ENCODE assay signal across 11 cellular contexts in the genomic region with DNA sequence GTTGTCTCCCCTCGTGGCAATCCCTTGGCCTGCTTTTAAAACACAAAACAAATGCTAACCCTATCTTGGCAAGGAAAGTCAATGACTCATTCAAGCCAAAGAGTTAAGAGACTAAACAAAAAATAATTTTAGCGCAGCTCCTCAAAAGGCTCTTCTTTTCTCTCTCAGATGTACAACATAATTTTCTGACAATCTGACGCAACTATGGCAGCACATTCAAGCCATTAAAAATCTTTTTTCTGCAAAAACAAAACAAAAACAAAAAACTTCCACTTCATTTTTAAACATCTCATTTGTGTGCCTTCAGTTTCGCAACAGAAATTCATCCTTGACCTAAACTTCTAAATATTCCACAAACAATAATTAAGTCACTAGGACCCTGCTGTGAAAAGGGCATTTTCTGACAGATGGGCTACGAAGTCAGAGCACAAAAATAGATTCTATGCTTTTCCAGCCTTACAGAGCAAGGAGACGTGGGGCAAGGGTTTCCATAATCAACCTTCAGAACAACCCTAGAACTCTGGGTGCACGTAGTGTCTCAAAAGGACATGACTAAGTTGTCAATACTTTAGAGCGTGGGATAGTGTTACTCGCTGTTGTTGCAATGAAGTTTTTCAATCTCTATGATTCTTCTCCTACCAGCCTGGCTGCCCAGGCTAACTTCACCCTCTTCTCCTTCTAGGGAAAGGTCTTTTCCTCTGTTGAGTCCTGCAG.
DNase-seq lines count a peak whose midpoint lies in the region; ATAC-seq, FAIRE-seq and TF ChIP-seq lines count a peak whose summit lies in the region.
"Had no signal": no experiment of that assay in that cellular context is flagged by ENCODE, and none has a peak within 500 bp of the region (broad histone marks: within the 10 kb centered on the region; RNA-seq: fewer than 3 reads in every experiment).

No MANE protein-coding gene starts in this region.

- H3K4me3 Mint-ChIP-seq in activated T-helper 2 cell treated with anti-CD3 and anti-CD28 coated beads, Interferon-gamma antibody, Interleukin-2, Interleukin-4, amounts not matched to agents 10 μg/mL and 5 μg/mL and 100 μg/mL, durations not matched to agents 14 hours and 24 hours and 36 hours (ENCODE audit: low read depth): no peak overlapping the region
- no peak overlapping the region for H3K4me3 Mint-ChIP-seq in endothelial cell (ENCODE audit: unreplicated experiment)
- H3K4me3 Mint-ChIP-seq: activated CD4-positive, alpha-beta T cell treated with anti-CD3 and anti-CD28 coated beads, Interleukin-2, amount 10 ng/mL, durations not matched to agents 7 days and 5 days; immature natural killer cell had no signal

- H3K27ac ChIP-seq in HEK293 (ENCODE audit: extremely low read depth, low read depth, low read length) (no peak overlapping the region), foreskin keratinocyte (no peak overlapping the region), stomach (peak overlapping the region in 4 of 5 donors; percentile 32 to 52 (median 43))

- no peaks in the 10 kb centered on the region for H3K36me3 ChIP-seq in HEK293 (ENCODE audit: control insufficient read depth in 2 of 2, insufficient read depth in 1 of 2, low read length in 2 of 2)
- no peaks in the 10 kb centered on the region for H3K36me3 ChIP-seq in stomach
- H3K36me3 ChIP-seq: ovary had no signal

- H3K9me3 ChIP-seq in HEK293 (ENCODE audit: control insufficient read depth, insufficient read depth, low read depth, low read length): no peaks in the 10 kb centered on the region
- H3K9me3 ChIP-seq in stomach: no peaks in the 10 kb centered on the region
- H3K9me3 ChIP-seq: ovary had no signal

- H3K4me1 ChIP-seq in HEK293 (ENCODE audit: control insufficient read depth, insufficient read depth, low read length) (peaks cover 8% of the 10 kb centered on the region), foreskin keratinocyte (peaks cover 34% of the 10 kb centered on the region), stomach (peaks cover 17 to 65% (median 41%) of the 10 kb centered on the region in 4 donors)

- intact Hi-C loops in activated T-helper 2 cell treated with anti-CD3 and anti-CD28 coated beads, Interferon-gamma antibody, Interleukin-2, Interleukin-4, amounts not matched to agents 10 μg/mL and 5 μg/mL and 100 μg/mL, durations not matched to agents 14 hours and 24 hours and 36 hours (cut with micrococcal nuclease): loop anchor here (5.0 kb wide), 1 partner anchor 84 kb away; a partner anchor contains a TSS
- intact Hi-C loops in stomach (cut with DNase I; ENCODE audit: low total_unique reads): no loop called here

- no peak overlapping the region for H3K4me3 ChIP-seq in HEK293 (ENCODE audit: low read depth, low read length)
- H3K4me3 ChIP-seq in stomach: no peak overlapping the region
- H3K4me3 ChIP-seq: ovary had no signal

- no peak for TF ChIP-seq EP300 in stomach (IDR thresholded peaks at IDR 0.05)

- WGBS in stomach, 5 donors: 55 to 62% (median 60%) methylated on average over 9 of the region's 9 CpGs

- no peaks in the 10 kb centered on the region for H3K27me3 Mint-ChIP-seq in activated T-helper 2 cell treated with anti-CD3 and anti-CD28 coated beads, Interferon-gamma antibody, Interleukin-2, Interleukin-4, amounts not matched to agents 10 μg/mL and 5 μg/mL and 100 μg/mL, durations not matched to agents 14 hours and 24 hours and 36 hours (ENCODE audit: low read depth)
- peaks cover 3% of the 10 kb centered on the region for H3K27me3 Mint-ChIP-seq in endothelial cell (ENCODE audit: unreplicated experiment)
- H3K27me3 Mint-ChIP-seq: activated CD4-positive, alpha-beta T cell treated with anti-CD3 and anti-CD28 coated beads, Interleukin-2, amount 10 ng/mL, durations not matched to agents 7 days and 5 days had no signal

- no peaks in the 10 kb centered on the region for H3K9me3 Mint-ChIP-seq in activated T-helper 2 cell treated with anti-CD3 and anti-CD28 coated beads, Interferon-gamma antibody, Interleukin-2, Interleukin-4, amounts not matched to agents 10 μg/mL and 5 μg/mL and 100 μg/mL, durations not matched to agents 14 hours and 24 hours and 36 hours
- no peaks in the 10 kb centered on the region for H3K9me3 Mint-ChIP-seq in endothelial cell (ENCODE audit: unreplicated experiment)
- H3K9me3 Mint-ChIP-seq: activated CD4-positive, alpha-beta T cell treated with anti-CD3 and anti-CD28 coated beads, Interleukin-2, amount 10 ng/mL, durations not matched to agents 7 days and 5 days had no signal

- CTCF ChIA-PET in HEK293 (lab: Yijun Ruan, JAX): interaction anchor here (0.7 kb wide), 2 partner anchors 8 to 63 kb away, joined by 3 to 4 read pairs; no protein-coding TSS in a partner anchor

- POLR2A ChIA-PET in HEK293 (lab: Yijun Ruan, JAX): no interaction called here

- H3K36me3 Mint-ChIP-seq in activated T-helper 2 cell treated with anti-CD3 and anti-CD28 coated beads, Interferon-gamma antibody, Interleukin-2, Interleukin-4, amounts not matched to agents 10 μg/mL and 5 μg/mL and 100 μg/mL, durations not matched to agents 14 hours and 24 hours and 36 hours (ENCODE audit: low read depth): peaks cover 8% of the 10 kb centered on the region
- no peaks in the 10 kb centered on the region for H3K36me3 Mint-ChIP-seq in endothelial cell (ENCODE audit: low read depth, unreplicated experiment)
- H3K36me3 Mint-ChIP-seq: immature natural killer cell had no signal

- peaks cover 42% of the 10 kb centered on the region for H3K4me1 Mint-ChIP-seq in activated T-helper 2 cell treated with anti-CD3 and anti-CD28 coated beads, Interferon-gamma antibody, Interleukin-2, Interleukin-4, amounts not matched to agents 10 μg/mL and 5 μg/mL and 100 μg/mL, durations not matched to agents 14 hours and 24 hours and 36 hours (ENCODE audit: low read depth)
- peaks cover 5% of the 10 kb centered on the region for H3K4me1 Mint-ChIP-seq in endothelial cell (ENCODE audit: unreplicated experiment)
- H3K4me1 Mint-ChIP-seq: immature natural killer cell had no signal

- H3K27me3 ChIP-seq in foreskin keratinocyte: no peaks in the 10 kb centered on the region
- H3K27me3 ChIP-seq in stomach: no peaks in the 10 kb centered on the region
- H3K27me3 ChIP-seq: ovary had no signal

- no peak for TF ChIP-seq POLR2A in stomach (IDR thresholded peaks at IDR 0.05)

- ATAC-seq in foreskin keratinocyte (peak; percentile 10), GM21786 (IDR thresholded peaks at IDR 0.05; ENCODE audit: unreplicated experiment) (no peak)

- no peak for FAIRE-seq in HTR-8/SVneo (lab: Jason Lieb, UNC)

- DNase-seq in activated T-helper 2 cell treated with anti-CD3 and anti-CD28 coated beads, Interferon-gamma antibody, Interleukin-2, Interleukin-4, amounts not matched to agents 10 μg/mL and 5 μg/mL and 100 μg/mL, durations not matched to agents 14 hours and 24 hours and 36 hours (ENCODE audit: low spot score): no peak
- DNase-seq in foreskin keratinocyte: peak in 1 of 2 donors; percentile 40
- DNase-seq in stomach: no peak
- DNase-seq in HTR-8/SVneo (ENCODE audit: insufficient read length, low spot score): no peak
- no peak for DNase-seq in endothelial cell (ENCODE audit: low spot score)
- DNase-seq: activated CD4-positive, alpha-beta T cell treated with anti-CD3 and anti-CD28 coated beads, Interleukin-2, amount 10 ng/mL, durations not matched to agents 7 days and 5 days; central memory CD4-positive, alpha-beta T cell; immature natural killer cell; ovary had no signal

- peak overlapping the region; percentile 28 for H3K27ac Mint-ChIP-seq in activated T-helper 2 cell treated with anti-CD3 and anti-CD28 coated beads, Interferon-gamma antibody, Interleukin-2, Interleukin-4, amounts not matched to agents 10 μg/mL and 5 μg/mL and 100 μg/mL, durations not matched to agents 14 hours and 24 hours and 36 hours
- no peak overlapping the region for H3K27ac Mint-ChIP-seq in endothelial cell (ENCODE audit: unreplicated experiment)
- H3K27ac Mint-ChIP-seq: activated CD4-positive, alpha-beta T cell treated with anti-CD3 and anti-CD28 coated beads, Interleukin-2, amount 10 ng/mL, durations not matched to agents 7 days and 5 days; immature natural killer cell had no signal

- TF ChIP-seq CTCF in HEK293 (tag by site-specific recombination; IDR thresholded peaks at IDR 0.05) (no peak), foreskin keratinocyte (conservative IDR thresholded peaks at IDR 0.05) (no peak), stomach (IDR thresholded peaks at IDR 0.05) (no peak), endothelial cell (IDR thresholded peaks at IDR 0.05; ENCODE audit: unreplicated experiment) (no peak)

TF ChIP-seq in HEK293, 187 proteins besides CTCF, POLR2A, EP300 and RAD21 (continues in another document):
- peak; percentile 53 for TF ChIP-seq ZNF335 (tag by site-specific recombination; conservative IDR thresholded peaks at IDR 0.05)
- peak; percentile 34; the same call in 1 of the 2 replicates for TF ChIP-seq ZBTB8A (tag by site-specific recombination; IDR thresholded peaks at IDR 0.05)
- no peak for TF ChIP-seq ZBTB20 (tag by site-specific recombination; IDR thresholded peaks at IDR 0.05)
- TF ChIP-seq ZNF366 (tag by site-specific recombination; conservative IDR thresholded peaks at IDR 0.05): peak; percentile 45
- peak; percentile 43; the same call in 1 of the 2 replicates for TF ChIP-seq ZBTB21 (tag by site-specific recombination; IDR thresholded peaks at IDR 0.05)
- 0 out of 2 replicates have a peak, but pooled peaks have one; percentile 11 for TF ChIP-seq ZNF600 (tag by site-specific recombination; IDR thresholded peaks at IDR 0.05)
- no peak for TF ChIP-seq GLI2 (tag by site-specific recombination; IDR thresholded peaks at IDR 0.05; ENCODE audit: borderline replicate concordance, low read depth)
- TF ChIP-seq ZNF629 (tag by site-specific recombination; IDR thresholded peaks at IDR 0.05): peak; percentile 62
- peak; percentile 30; the same call in 1 of the 2 replicates for TF ChIP-seq ZNF24 (tag by site-specific recombination; IDR thresholded peaks at IDR 0.05)
- TF ChIP-seq FEZF1 (tag by site-specific recombination; IDR thresholded peaks at IDR 0.05): 0 out of 2 replicates have a peak, but pooled peaks have one; percentile 14
- TF ChIP-seq, protein P1, sequence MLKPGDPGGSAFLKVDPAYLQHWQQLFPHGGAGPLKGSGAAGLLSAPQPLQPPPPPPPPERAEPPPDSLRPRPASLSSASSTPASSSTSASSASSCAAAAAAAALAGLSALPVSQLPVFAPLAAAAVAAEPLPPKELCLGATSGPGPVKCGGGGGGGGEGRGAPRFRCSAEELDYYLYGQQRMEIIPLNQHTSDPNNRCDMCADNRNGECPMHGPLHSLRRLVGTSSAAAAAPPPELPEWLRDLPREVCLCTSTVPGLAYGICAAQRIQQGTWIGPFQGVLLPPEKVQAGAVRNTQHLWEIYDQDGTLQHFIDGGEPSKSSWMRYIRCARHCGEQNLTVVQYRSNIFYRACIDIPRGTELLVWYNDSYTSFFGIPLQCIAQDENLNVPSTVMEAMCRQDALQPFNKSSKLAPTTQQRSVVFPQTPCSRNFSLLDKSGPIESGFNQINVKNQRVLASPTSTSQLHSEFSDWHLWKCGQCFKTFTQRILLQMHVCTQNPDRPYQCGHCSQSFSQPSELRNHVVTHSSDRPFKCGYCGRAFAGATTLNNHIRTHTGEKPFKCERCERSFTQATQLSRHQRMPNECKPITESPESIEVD (tag by site-specific recombination; IDR thresholded peaks at IDR 0.05): peak; percentile 94
- TF ChIP-seq SP7 (tag by site-specific recombination; IDR thresholded peaks at IDR 0.05): peak; percentile 78

Comparison
In these comparisons a context has a peak if more than half of its experiments do, and no peak if none do; other contexts are left out.
1. H3K27ac ChIP-seq: peak in stomach (4 of 5); none in HEK293 (single experiment) and foreskin keratinocyte (single experiment).